8 cellular contexts compared by ENCODE assay signal in the genomic region with DNA sequence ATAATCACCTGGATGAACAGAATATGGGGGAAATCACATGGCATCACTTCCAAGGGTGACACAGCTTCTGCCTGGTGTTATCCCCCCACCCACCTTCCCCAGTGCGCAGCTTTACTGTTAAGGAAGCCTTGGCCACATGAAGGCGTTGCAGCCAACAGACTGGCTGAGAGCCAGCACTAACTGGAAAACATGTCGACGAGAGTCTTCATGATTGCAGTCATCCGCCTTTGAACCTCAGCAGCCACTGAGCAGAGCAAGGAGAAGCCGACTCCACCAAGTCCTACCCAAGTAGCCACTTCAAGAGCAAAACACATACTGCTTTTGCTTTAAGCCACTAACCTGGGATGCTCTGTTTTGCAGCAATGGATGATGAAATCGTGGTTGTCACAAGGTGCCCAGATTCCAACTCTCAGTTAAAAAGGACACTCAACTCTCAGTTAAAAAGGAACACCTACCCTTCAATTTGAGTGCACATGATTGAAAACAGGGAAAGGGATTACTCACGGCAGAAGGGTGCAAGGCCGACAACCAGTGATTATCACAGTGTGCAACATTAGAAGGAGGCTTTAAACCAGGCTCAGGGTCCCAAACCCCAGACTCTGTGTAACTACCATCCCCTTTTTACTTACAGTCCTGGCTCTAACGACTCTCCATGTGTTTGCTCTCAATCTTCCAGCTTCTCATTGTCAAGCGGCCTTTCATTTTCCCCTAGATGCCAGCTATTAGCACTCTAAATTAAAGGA.
DNase-seq lines count a peak whose midpoint lies in the region; ATAC-seq lines count a peak whose summit lies in the region.

No MANE protein-coding gene starts in this region.

- H3K36me3 ChIP-seq in effector memory CD4-positive, alpha-beta T cell (ENCODE audit: control insufficient read depth, insufficient read depth, low read length): peaks cover 9% of the 10 kb centered on the region
- H3K36me3 ChIP-seq in MG63: no peaks in the 10 kb centered on the region

- H3K27me3 ChIP-seq in effector memory CD4-positive, alpha-beta T cell (replicated peaks; ENCODE audit: control insufficient read depth, insufficient read depth, low read length, poor library complexity, severe bottlenecking): no peaks in the 10 kb centered on the region
- no peaks in the 10 kb centered on the region for H3K27me3 ChIP-seq in MG63

- H3K4me3 ChIP-seq in effector memory CD4-positive, alpha-beta T cell (ENCODE audit: insufficient read depth, low read depth, low read length, poor library complexity, severe bottlenecking): no peak overlapping the region
- H3K4me3 ChIP-seq in MG63: no peak overlapping the region

- H3K27ac ChIP-seq in effector memory CD4-positive, alpha-beta T cell (ENCODE audit: insufficient read depth, low read length, poor library complexity, severe bottlenecking): peak overlapping the region; percentile 62

- H3K4me1 ChIP-seq in effector memory CD4-positive, alpha-beta T cell (ENCODE audit: control insufficient read depth, insufficient read depth, low read length, poor library complexity, severe bottlenecking): peaks cover 29% of the 10 kb centered on the region

- ATAC-seq in HG03442 (IDR thresholded peaks at IDR 0.05; ENCODE audit: unreplicated experiment): no peak

- DNase-seq in NCI-H1417 treated with DMSO at 0.1 percent for 48 hours (lab: John Stamatoyannopoulos, UW): peak; percentile 55
- DNase-seq in activated CD4-positive, alpha-beta T cell treated with anti-CD3 and anti-CD28 coated beads, Interleukin-2, amount 50 U/mL, for 48 hours: peak; percentile 73 to 82
- peak; percentile 15 to 69 (median 36) for DNase-seq in effector memory CD4-positive, alpha-beta T cell
- DNase-seq in stimulated activated CD4-positive, alpha-beta T cell treated with anti-CD3 and anti-CD28 coated beads, TNF-alpha, amount 100 ng/mL, for 1 hour (ENCODE audit: low read depth in 3 of 3, low spot score in 1 of 3): peak; percentile 46 to 54 (median 46)
- no peak for DNase-seq in MG63
- no peak for DNase-seq in kidney tubule cell (ENCODE audit: low spot score)
- no peak for DNase-seq in NCI-H1048 (lab: John Stamatoyannopoulos, UW)

- H3K9me3 ChIP-seq in effector memory CD4-positive, alpha-beta T cell (ENCODE audit: control insufficient read depth, low read length): no peaks in the 10 kb centered on the region
- no peaks in the 10 kb centered on the region for H3K9me3 ChIP-seq in MG63

Comparison
In these comparisons a context has a peak if more than half of its experiments do, and no peak if none do; other contexts are left out.
1. DNase-seq: peak in NCI-H1417 treated with DMSO at 0.1 percent for 48 hours (single experiment), activated CD4-positive, alpha-beta T cell treated with anti-CD3 and anti-CD28 coated beads, Interleukin-2, amount 50 U/mL, for 48 hours (2 of 2), effector memory CD4-positive, alpha-beta T cell (3 of 3) and stimulated activated CD4-positive, alpha-beta T cell treated with anti-CD3 and anti-CD28 coated beads, TNF-alpha, amount 100 ng/mL, for 1 hour (3 of 3); none in MG63 (single experiment), kidney tubule cell (single experiment) and NCI-H1048 (single experiment).